ENCODE assay signal across 8 cellular contexts in genomic region chr2:60550151-60550983, GRCh38.
DNase-seq lines count a peak whose midpoint lies in the region; ATAC-seq and TF ChIP-seq lines count a peak whose summit lies in the region.

No MANE protein-coding gene starts in this region.

- TF ChIP-seq CTCF in MM.1S (IDR thresholded peaks at IDR 0.05; ENCODE audit: low read length) (peak; percentile 84), brain microvascular endothelial cell (IDR thresholded peaks at IDR 0.05; ENCODE audit: low read depth, low read length, missing control alignments) (peak; percentile 84)

- H3K4me3 ChIP-seq in MM.1S (ENCODE audit: low read length) (peak overlapping the region; percentile 91), brain microvascular endothelial cell (ENCODE audit: low read depth, low read length) (peak overlapping the region; percentile 86), iPS-18c (ENCODE audit: insufficient read depth, low read depth, low read length) (peak overlapping the region; percentile 84), skeletal muscle cell (ENCODE audit: low read depth, low read length) (peak overlapping the region; percentile 69)

- H3K36me3 ChIP-seq in MM.1S (replicated peaks; ENCODE audit: insufficient read depth, low read length) (no peaks in the 10 kb centered on the region), brain microvascular endothelial cell (replicated peaks) (peaks cover under 1% of the 10 kb centered on the region)

- peak overlapping the region; percentile 63 for H3K9ac ChIP-seq in MM.1S (ENCODE audit: low read length)

- H3K4me1 ChIP-seq in MM.1S (ENCODE audit: low read length): 0 out of 2 replicates have a peak, but pooled peaks cover 4% of the 10 kb centered on the region

- peak overlapping the region; percentile 49; the same call in 1 of the 2 replicates for H3K27ac ChIP-seq in MM.1S (ENCODE audit: low read length)
- H3K27ac ChIP-seq in brain microvascular endothelial cell: peak overlapping the region; percentile 61

- peaks cover 27% of the 10 kb centered on the region for H3F3A ChIP-seq in MM.1S (ENCODE audit: insufficient read depth, low read length)

- DNase-seq in activated gamma-delta T cell (lab: John Stamatoyannopoulos, UW) (peak; percentile 17), activated gamma-delta T cell treated with Interleukin-2 at 50 U/mL for 16 hours (no peak), MM.1S (peak; percentile 85), SIG-M5 treated with dmso at 0.1 percent for 504 hours (lab: John Stamatoyannopoulos, UW; ENCODE audit: unreplicated experiment) (peak; percentile 85), brain microvascular endothelial cell (peak; percentile 83), skeletal muscle cell (ENCODE audit: low read depth) (no peak)

- H3K79me2 ChIP-seq in MM.1S (ENCODE audit: low read length): 0 out of 2 replicates have a peak, but pooled peaks cover 8% of the 10 kb centered on the region

- H4K20me1 ChIP-seq in MM.1S (ENCODE audit: insufficient read depth, low read length): no peaks in the 10 kb centered on the region

- peak overlapping the region; percentile 89 for H2AFZ ChIP-seq in MM.1S (ENCODE audit: low read length)

- peak overlapping the region; percentile 93 for H3K4me2 ChIP-seq in MM.1S (ENCODE audit: low read depth, low read length)

- in situ Hi-C loops in brain microvascular endothelial cell (cut with HindIII; ENCODE audit: low pct_ligation_motif_present, low sequenced_read_pairs): no loop called here

- H3K9me3 ChIP-seq in MM.1S (replicated peaks; ENCODE audit: insufficient read depth, low read length) (no peaks in the 10 kb centered on the region), iPS-18c (ENCODE audit: control insufficient read depth, insufficient read depth, low read length) (no peaks in the 10 kb centered on the region)

- H3K27me3 ChIP-seq in MM.1S (replicated peaks; ENCODE audit: insufficient read depth, low read length) (no peaks in the 10 kb centered on the region), brain microvascular endothelial cell (replicated peaks) (no peaks in the 10 kb centered on the region)

- H3K9me2 ChIP-seq in MM.1S (replicated peaks; ENCODE audit: insufficient read depth, low read length): no peaks in the 10 kb centered on the region

- peak; percentile 55 for ATAC-seq in HG02588 (IDR thresholded peaks at IDR 0.05; ENCODE audit: unreplicated experiment)

Comparison
In these comparisons a context has a peak if more than half of its experiments do, and no peak if none do; other contexts are left out.
1. DNase-seq: peak in activated gamma-delta T cell (single experiment), MM.1S (single experiment), SIG-M5 treated with dmso at 0.1 percent for 504 hours (single experiment) and brain microvascular endothelial cell (single experiment); none in activated gamma-delta T cell treated with Interleukin-2 at 50 U/mL for 16 hours (single experiment) and skeletal muscle cell (single experiment).
2. Peak in every context shown above with its lines, with median percentiles within 50 percentile points of each other: H3K4me3 ChIP-seq.